2 cellular contexts compared by ENCODE assay signal in genomic region chr17:75937652-75938051, GRCh38.
TF ChIP-seq lines count a peak whose summit lies in the region.

No MANE protein-coding gene starts in this region.

TF ChIP-seq in IMR-90, 13 proteins besides CTCF, POLR2A, EP300 and RAD21:
- TF ChIP-seq ELK1 (IDR thresholded peaks at IDR 0.05; ENCODE audit: borderline replicate concordance, low read depth, low read length) (no peak), CHD1 (IDR thresholded peaks at IDR 0.05; ENCODE audit: low read depth, low read length) (no peak)

TF ChIP-seq in SK-N-SH, 30 proteins besides CTCF, POLR2A, EP300 and RAD21:
- no peak for TF ChIP-seq POLR2AphosphoS5 (IDR thresholded peaks at IDR 0.05; ENCODE audit: low read depth, low read length)
- TF ChIP-seq, protein P1, sequence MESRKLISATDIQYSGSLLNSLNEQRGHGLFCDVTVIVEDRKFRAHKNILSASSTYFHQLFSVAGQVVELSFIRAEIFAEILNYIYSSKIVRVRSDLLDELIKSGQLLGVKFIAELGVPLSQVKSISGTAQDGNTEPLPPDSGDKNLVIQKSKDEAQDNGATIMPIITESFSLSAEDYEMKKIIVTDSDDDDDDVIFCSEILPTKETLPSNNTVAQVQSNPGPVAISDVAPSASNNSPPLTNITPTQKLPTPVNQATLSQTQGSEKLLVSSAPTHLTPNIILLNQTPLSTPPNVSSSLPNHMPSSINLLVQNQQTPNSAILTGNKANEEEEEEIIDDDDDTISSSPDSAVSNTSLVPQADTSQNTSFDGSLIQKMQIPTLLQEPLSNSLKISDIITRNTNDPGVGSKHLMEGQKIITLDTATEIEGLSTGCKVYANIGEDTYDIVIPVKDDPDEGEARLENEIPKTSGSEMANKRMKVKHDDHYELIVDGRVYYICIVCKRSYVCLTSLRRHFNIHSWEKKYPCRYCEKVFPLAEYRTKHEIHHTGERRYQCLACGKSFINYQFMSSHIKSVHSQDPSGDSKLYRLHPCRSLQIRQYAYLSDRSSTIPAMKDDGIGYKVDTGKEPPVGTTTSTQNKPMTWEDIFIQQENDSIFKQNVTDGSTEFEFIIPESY (IDR thresholded peaks at IDR 0.05; ENCODE audit: borderline replicate concordance, low read depth) = no peak
- TF ChIP-seq REST (IDR thresholded peaks at IDR 0.05; ENCODE audit: low read depth, low read length) = no peak
- no peak for TF ChIP-seq USF2 (IDR thresholded peaks at IDR 0.05; ENCODE audit: borderline replicate concordance, low read depth, low read length)
- no peak for TF ChIP-seq CHD2 (IDR thresholded peaks at IDR 0.05; ENCODE audit: low read length, partially characterized antibody)
- no peak for TF ChIP-seq RFX5 (IDR thresholded peaks at IDR 0.05; ENCODE audit: low read length)
- TF ChIP-seq ELF1 (IDR thresholded peaks at IDR 0.05) = no peak
- TF ChIP-seq GABPA (IDR thresholded peaks at IDR 0.05; ENCODE audit: low read depth) = no peak
- TF ChIP-seq YY1 (IDR thresholded peaks at IDR 0.05; ENCODE audit: low read depth) = no peak
- no peak for TF ChIP-seq PBX3 (IDR thresholded peaks at IDR 0.05)
